Comparison of ENCODE assay signal across 15 cellular contexts in genomic region chr21:35578831-35579470, GRCh38.
DNase-seq lines count a peak whose midpoint lies in the region; ATAC-seq and TF ChIP-seq lines count a peak whose summit lies in the region.
"Had no signal": no experiment of that assay in that cellular context is flagged by ENCODE, and none has a peak within 500 bp of the region (broad histone marks: within the 10 kb centered on the region; RNA-seq: fewer than 3 reads in every experiment).

No MANE protein-coding gene starts in this region.

- H3K27ac ChIP-seq in suprapubic skin: no peak overlapping the region
- H3K27ac ChIP-seq: A549, thoracic aorta had no signal

- in situ Hi-C loops in SK-MEL-5 (cut with HindIII; ENCODE audit: low pct_unique_long_range_greater_than_20kb, low sequenced_read_pairs): no loop called here

- H3K4me3 ChIP-seq in cardiac fibroblast (replicated peaks in 1 of 2; ENCODE audit: low read depth in 2 of 2, low read length in 2 of 2) (no peak overlapping the region), suprapubic skin (no peak overlapping the region)
- H3K4me3 ChIP-seq: A549, thoracic aorta had no signal

- no peaks in the 10 kb centered on the region for H3K9me3 ChIP-seq in suprapubic skin
- H3K9me3 ChIP-seq: A549, thoracic aorta had no signal

- H3K36me3 ChIP-seq in suprapubic skin: no peaks in the 10 kb centered on the region
- H3K36me3 ChIP-seq: thoracic aorta had no signal

- ATAC-seq in GM19397 (IDR thresholded peaks at IDR 0.05; ENCODE audit: unreplicated experiment): no peak
- no peak for ATAC-seq in HG02970 (IDR thresholded peaks at IDR 0.05; ENCODE audit: low FRiP score, unreplicated experiment)
- ATAC-seq: A549, HCT116, Right ventricle myocardium inferior had no signal

- WGBS in suprapubic skin: 89% methylated on average over 12 of the region's 12 CpGs

- DNase-seq in activated CD4-positive, alpha-beta T cell treated with anti-CD3 and anti-CD28 coated beads for 48 hours: peak; percentile 52
- DNase-seq in activated CD4-positive, alpha-beta T cell treated with anti-CD3 and anti-CD28 coated beads, Interleukin-2, amount 50 U/mL, for 1 hour: no peak
- DNase-seq in SK-MEL-5 (ENCODE audit: low read depth, low spot score) (peak; percentile 99), cardiac fibroblast (ENCODE audit: low read depth in 2 of 2) (peak; percentile 26 to 82), suprapubic skin (ENCODE audit: low spot score in 2 of 2) (no peak)
- peak; percentile 47 for DNase-seq in stimulated activated CD4-positive, alpha-beta T cell treated with anti-CD3 and anti-CD28 coated beads, Interleukin-1b, Interleukin-23, amount 100 ng/mL, for 48 hours
- DNase-seq: COR-L47, endodermal cell, NCI-H2029 treated with DMSO at 0.1 percent for 48 hours had no signal

- TF ChIP-seq EP300 in suprapubic skin (IDR thresholded peaks at IDR 0.05): no peak

- H3K4me1 ChIP-seq in suprapubic skin: peaks cover 4% of the 10 kb centered on the region
- H3K4me1 ChIP-seq: A549 had no signal

- TF ChIP-seq POLR2A in suprapubic skin (IDR thresholded peaks at IDR 0.05): no peak

- H3K27me3 ChIP-seq in suprapubic skin: peaks cover 4% of the 10 kb centered on the region

- TF ChIP-seq CTCF in cardiac fibroblast (IDR thresholded peaks at IDR 0.05; ENCODE audit: low read depth, low read length) (no peak), suprapubic skin (IDR thresholded peaks at IDR 0.05) (no peak)

Comparison
In these comparisons a context has a peak if more than half of its experiments do, and no peak if none do; other contexts are left out.
1. DNase-seq: peak in activated CD4-positive, alpha-beta T cell treated with anti-CD3 and anti-CD28 coated beads for 48 hours (single experiment), SK-MEL-5 (single experiment), cardiac fibroblast (2 of 2) and stimulated activated CD4-positive, alpha-beta T cell treated with anti-CD3 and anti-CD28 coated beads, Interleukin-1b, Interleukin-23, amount 100 ng/mL, for 48 hours (single experiment); none in activated CD4-positive, alpha-beta T cell treated with anti-CD3 and anti-CD28 coated beads, Interleukin-2, amount 50 U/mL, for 1 hour (single experiment) and suprapubic skin (0 of 2).